9 cellular contexts compared by ENCODE assay signal in genomic region chr1:27564264-27564579, GRCh38. TPM values are rescaled to one million over a fixed set of nuclear protein-coding genes. Genes with fewer than 3 reads are reported as not detected.
DNase-seq lines count a peak whose midpoint lies in the region; ATAC-seq and TF ChIP-seq lines count a peak whose summit lies in the region.
"Had no signal": no experiment of that assay in that cellular context is flagged by ENCODE, and none has a peak within 500 bp of the region (broad histone marks: within the 10 kb centered on the region; RNA-seq: fewer than 3 reads in every experiment).

No MANE protein-coding gene starts in this region.

- H3K27ac Mint-ChIP-seq in brain, result peak overlapping the region; percentile 92 to 99 (median 99)
- H3K27ac Mint-ChIP-seq: memory B cell had no signal

- no peaks in the 10 kb centered on the region for H3K9me3 Mint-ChIP-seq in brain
- H3K9me3 Mint-ChIP-seq: memory B cell had no signal

- no peak overlapping the region for H3K4me3 ChIP-seq in mesodermal cell (ENCODE audit: extremely low read depth, insufficient read depth, low read length, poor library complexity, severe bottlenecking)
- peak overlapping the region in 1 of 2 donors; percentile 23 for H3K4me3 ChIP-seq in tibial artery

- H3K4me3 Mint-ChIP-seq in brain, result peak overlapping the region in 4 of 5 experiments; percentile 17 to 77 (median 44)
- H3K4me3 Mint-ChIP-seq: memory B cell had no signal

- DNase-seq in MV-4-11 (lab: John Stamatoyannopoulos, UW) (peak; percentile 48), tibial artery (no peak), activated T-cell treated with anti-CD3 and anti-CD28 coated beads for 4 hours (no peak), OCI-M1 (lab: John Stamatoyannopoulos, UW) (no peak)
- DNase-seq: activated T-cell treated with anti-CD3 and anti-CD28 coated beads, Interleukin-2, amount 50 U/mL, for 48 hours had no signal

- WGBS in mesodermal cell (ENCODE audit: insufficient coverage in 2 of 2), 2 experiments, result 72 to 90% methylated on average over 2 of the region's 4 CpGs

- intact Hi-C loops in tibial artery (cut with DNase I; ENCODE audit: low total_unique reads), result no loop called here

- H3K9me3 ChIP-seq in mesodermal cell (ENCODE audit: control insufficient read depth, low read length) (no peaks in the 10 kb centered on the region), tibial artery (no peaks in the 10 kb centered on the region)

- H3K36me3 ChIP-seq in mesodermal cell (ENCODE audit: control insufficient read depth, insufficient read depth, low read length) (peaks cover 14% of the 10 kb centered on the region), tibial artery (no peaks in the 10 kb centered on the region)

- H3K4me1 ChIP-seq in mesodermal cell (ENCODE audit: control insufficient read depth, insufficient read depth, low read length, poor library complexity, severe bottlenecking) (peaks cover 96% of the 10 kb centered on the region), tibial artery (peaks cover 29 to 95% (median 93%) of the 10 kb centered on the region in 4 donors)

- H3K27me3 Mint-ChIP-seq in brain, result peaks cover 2% of the 10 kb centered on the region
- H3K27me3 Mint-ChIP-seq: memory B cell had no signal

- no peak for ATAC-seq in GM21786 (IDR thresholded peaks at IDR 0.05; ENCODE audit: unreplicated experiment)

- H3K4me1 Mint-ChIP-seq in brain, result peaks cover 97% of the 10 kb centered on the region

- peak overlapping the region; percentile 57 for H3K27ac ChIP-seq in mesodermal cell (ENCODE audit: low read depth, low read length, severe bottlenecking)
- peak overlapping the region; percentile 97 to 99 for H3K27ac ChIP-seq in tibial artery

- H3K27me3 ChIP-seq in tibial artery, result no peaks in the 10 kb centered on the region

- TF ChIP-seq CTCF in brain (conservative IDR thresholded peaks at IDR 0.05) (no peak), tibial artery (IDR thresholded peaks at IDR 0.05) (no peak)

- H3K36me3 Mint-ChIP-seq in brain, result no peaks in the 10 kb centered on the region

RNA-seq across cellular contexts. Expression of gene AHDC1, which starts 39.7 kb away (rescaled TPM):
- 48.8 TPM for polyA plus RNA-seq in brain (ENCODE audit: insufficient read depth, low read depth, low replicate concordance)
- 44.6 TPM for polyA plus RNA-seq in mesodermal cell (2013, experiment 1 of 2)
- polyA plus RNA-seq in mesodermal cell (2013, experiment 2 of 2), result 35.0 TPM
